1 cellular context compared by ENCODE assay signal in genomic region chr2:190646780-190647626, GRCh38.
TF ChIP-seq lines count a peak whose summit lies in the region.

No MANE protein-coding gene starts in this region.

TF ChIP-seq in K562, 482 proteins besides CTCF, POLR2A, EP300 and RAD21 (continued from another document):
- TF ChIP-seq, protein P1, sequence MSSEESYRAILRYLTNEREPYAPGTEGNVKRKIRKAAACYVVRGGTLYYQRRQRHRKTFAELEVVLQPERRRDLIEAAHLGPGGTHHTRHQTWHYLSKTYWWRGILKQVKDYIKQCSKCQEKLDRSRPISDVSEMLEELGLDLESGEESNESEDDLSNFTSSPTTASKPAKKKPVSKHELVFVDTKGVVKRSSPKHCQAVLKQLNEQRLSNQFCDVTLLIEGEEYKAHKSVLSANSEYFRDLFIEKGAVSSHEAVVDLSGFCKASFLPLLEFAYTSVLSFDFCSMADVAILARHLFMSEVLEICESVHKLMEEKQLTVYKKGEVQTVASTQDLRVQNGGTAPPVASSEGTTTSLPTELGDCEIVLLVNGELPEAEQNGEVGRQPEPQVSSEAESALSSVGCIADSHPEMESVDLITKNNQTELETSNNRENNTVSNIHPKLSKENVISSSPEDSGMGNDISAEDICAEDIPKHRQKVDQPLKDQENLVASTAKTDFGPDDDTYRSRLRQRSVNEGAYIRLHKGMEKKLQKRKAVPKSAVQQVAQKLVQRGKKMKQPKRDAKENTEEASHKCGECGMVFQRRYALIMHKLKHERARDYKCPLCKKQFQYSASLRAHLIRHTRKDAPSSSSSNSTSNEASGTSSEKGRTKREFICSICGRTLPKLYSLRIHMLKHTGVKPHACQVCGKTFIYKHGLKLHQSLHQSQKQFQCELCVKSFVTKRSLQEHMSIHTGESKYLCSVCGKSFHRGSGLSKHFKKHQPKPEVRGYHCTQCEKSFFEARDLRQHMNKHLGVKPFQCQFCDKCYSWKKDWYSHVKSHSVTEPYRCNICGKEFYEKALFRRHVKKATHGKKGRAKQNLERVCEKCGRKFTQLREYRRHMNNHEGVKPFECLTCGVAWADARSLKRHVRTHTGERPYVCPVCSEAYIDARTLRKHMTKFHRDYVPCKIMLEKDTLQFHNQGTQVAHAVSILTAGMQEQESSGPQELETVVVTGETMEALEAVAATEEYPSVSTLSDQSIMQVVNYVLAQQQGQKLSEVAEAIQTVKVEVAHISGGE (CRISPR knock-in tag; IDR thresholded peaks at IDR 0.05): no peak
- TF ChIP-seq PHB (CRISPR knock-in tag; IDR thresholded peaks at IDR 0.05) (no peak), FOXA1 (IDR thresholded peaks at IDR 0.05; ENCODE audit: borderline replicate concordance) (no peak), E4F1 (CRISPR knock-in tag; IDR thresholded peaks at IDR 0.05; ENCODE audit: borderline replicate concordance) (no peak)
